ENCODE assay signal across 18 cellular contexts in genomic region chr3:78708565-78709073, GRCh38.
"Had no signal": no experiment of that assay in that cellular context is flagged by ENCODE, and none has a peak within 500 bp of the region (broad histone marks: within the 10 kb centered on the region; RNA-seq: fewer than 3 reads in every experiment).

No MANE protein-coding gene starts in this region.

- ATAC-seq: foreskin keratinocyte; gastroesophageal sphincter; heart right ventricle; left cardiac atrium; left lung; left ventricle myocardium superior; lower lobe of right lung; naive thymus-derived CD4-positive, alpha-beta T cell had no signal

- H3K4me3 ChIP-seq: coronary artery, dorsolateral prefrontal cortex, esophagus muscularis mucosa, gastroesophageal sphincter, heart right ventricle, left lung, lower lobe of right lung had no signal

- H3K4me3 Mint-ChIP-seq: mesothelial cell of epicardium; naive thymus-derived CD4-positive, alpha-beta T cell had no signal

- H3K4me1 ChIP-seq: esophagus muscularis mucosa, foreskin keratinocyte, gastroesophageal sphincter, lower lobe of right lung had no signal

- H3K27ac Mint-ChIP-seq: naive thymus-derived CD4-positive, alpha-beta T cell had no signal

- H3K9me3 Mint-ChIP-seq: mesothelial cell of epicardium had no signal

- H3K36me3 Mint-ChIP-seq: naive thymus-derived CD4-positive, alpha-beta T cell had no signal

- DNase-seq: dermis blood vessel endothelial cell; dorsolateral prefrontal cortex; effector CD4-positive, alpha-beta T cell; effector memory CD4-positive, alpha-beta T cell; foreskin keratinocyte; head of caudate nucleus; heart right ventricle; hippocampal formation; left cardiac atrium; left lung; left ventricle myocardium superior; lower lobe of right lung; mesenchymal stem cell; naive thymus-derived CD4-positive, alpha-beta T cell had no signal

- H3K27me3 ChIP-seq: dorsolateral prefrontal cortex, esophagus muscularis mucosa, foreskin keratinocyte, gastroesophageal sphincter, heart right ventricle, left lung had no signal

- H3K27ac ChIP-seq: coronary artery, dorsolateral prefrontal cortex, esophagus muscularis mucosa, foreskin keratinocyte, gastroesophageal sphincter, heart right ventricle, left lung, lower lobe of right lung had no signal

- H3K9me3 ChIP-seq: esophagus muscularis mucosa, gastroesophageal sphincter, heart right ventricle, left lung, lower lobe of right lung had no signal

- H3K36me3 ChIP-seq: esophagus muscularis mucosa, gastroesophageal sphincter, heart right ventricle, left lung, lower lobe of right lung had no signal

- H3K27me3 Mint-ChIP-seq: naive thymus-derived CD4-positive, alpha-beta T cell had no signal
